16 cellular contexts compared by ENCODE assay signal in genomic region chr4:71188951-71189350, GRCh38.
DNase-seq lines count a peak whose midpoint lies in the region; ATAC-seq and TF ChIP-seq lines count a peak whose summit lies in the region.
"Had no signal": no experiment of that assay in that cellular context is flagged by ENCODE, and none has a peak within 500 bp of the region (broad histone marks: within the 10 kb centered on the region; RNA-seq: fewer than 3 reads in every experiment).

No MANE protein-coding gene starts in this region.

- H3K36me3 ChIP-seq in right atrium auricular region (no peaks in the 10 kb centered on the region), breast epithelium (no peaks in the 10 kb centered on the region)

- H3K27me3 ChIP-seq in right atrium auricular region (no peaks in the 10 kb centered on the region), breast epithelium (peaks cover 0 to 3% of the 10 kb centered on the region in 2 donors)

- H3K27ac Mint-ChIP-seq in central memory CD8-positive, alpha-beta T cell (ENCODE audit: low read depth): peak overlapping the region; percentile 82
- H3K27ac Mint-ChIP-seq in natural killer cell: peak overlapping the region; percentile 88 to 95
- H3K27ac Mint-ChIP-seq: activated B cell treated with CpG ODN at 0.5 μM for 24 hours, nephron progenitor cell had no signal

- peaks cover 0 to 4% of the 10 kb centered on the region in 2 donors for H3K4me1 ChIP-seq in right atrium auricular region
- H3K4me1 ChIP-seq in breast epithelium: no peaks in the 10 kb centered on the region

- intact Hi-C loops in Right ventricle myocardium inferior (cut with DNase I) (no loop called here), natural killer cell (cut with micrococcal nuclease) (loop anchor here (5.0 to 10.0 kb wide), 3 partner anchors 33 to 354 kb away; partner anchors contain the start of gene GRSF1), breast epithelium (cut with DNase I; ENCODE audit: low total_unique reads) (no loop called here)

- DNase-seq in right atrium auricular region (ENCODE audit: low spot score) (no peak), Right ventricle myocardium inferior (ENCODE audit: missing footprints) (no peak), natural killer cell (no peak), breast epithelium (ENCODE audit: low spot score in 2 of 2) (no peak), NCI-H1105 (lab: John Stamatoyannopoulos, UW) (no peak)
- DNase-seq in central memory CD8-positive, alpha-beta T cell (ENCODE audit: low spot score in 2 of 2): no peak
- DNase-seq: activated B cell treated with CpG ODN at 0.5 μM for 24 hours; activated gamma-delta T cell; C1 segment of cervical spinal cord; central memory CD4-positive, alpha-beta T cell; GDM1; KG1; NCI-H1930 had no signal

- peak overlapping the region; percentile 54 to 71 for H3K4me3 ChIP-seq in right atrium auricular region
- no peak overlapping the region for H3K4me3 ChIP-seq in breast epithelium

- H3K27ac ChIP-seq in right atrium auricular region: peak overlapping the region in 1 of 2 donors; percentile 81
- no peak overlapping the region for H3K27ac ChIP-seq in breast epithelium

- H3K9me3 ChIP-seq in right atrium auricular region: no peaks in the 10 kb centered on the region
- H3K9me3 ChIP-seq in breast epithelium: no peaks in the 10 kb centered on the region

- no peak for TF ChIP-seq POLR2A in breast epithelium (IDR thresholded peaks at IDR 0.05)

- H3K36me3 Mint-ChIP-seq in central memory CD8-positive, alpha-beta T cell (ENCODE audit: insufficient read depth): no peaks in the 10 kb centered on the region
- H3K36me3 Mint-ChIP-seq in natural killer cell: no peaks in the 10 kb centered on the region

- peak overlapping the region; percentile 91 for H3K4me3 Mint-ChIP-seq in central memory CD8-positive, alpha-beta T cell
- H3K4me3 Mint-ChIP-seq in natural killer cell: peak overlapping the region; percentile 97

- ATAC-seq in Right ventricle myocardium inferior: no peak
- ATAC-seq in central memory CD8-positive, alpha-beta T cell (replicated peaks; ENCODE audit: extremely low read depth, poor library complexity, severe bottlenecking): no peak
- no peak for ATAC-seq in natural killer cell
- no peak for ATAC-seq in HG03039 (IDR thresholded peaks at IDR 0.05; ENCODE audit: unreplicated experiment)
- ATAC-seq in HG02970 (IDR thresholded peaks at IDR 0.05; ENCODE audit: low FRiP score, unreplicated experiment): no peak

- H3K27me3 Mint-ChIP-seq in central memory CD8-positive, alpha-beta T cell: no peaks in the 10 kb centered on the region
- H3K27me3 Mint-ChIP-seq in natural killer cell (ENCODE audit: low read depth in 2 of 2): no peaks in the 10 kb centered on the region

- H3K4me1 Mint-ChIP-seq in central memory CD8-positive, alpha-beta T cell: peaks cover 40% of the 10 kb centered on the region
- H3K4me1 Mint-ChIP-seq in natural killer cell: peaks cover 50 to 53% of the 10 kb centered on the region in 2 donors

- no peaks in the 10 kb centered on the region for H3K9me3 Mint-ChIP-seq in central memory CD8-positive, alpha-beta T cell
- no peaks in the 10 kb centered on the region for H3K9me3 Mint-ChIP-seq in natural killer cell
- H3K9me3 Mint-ChIP-seq: activated B cell treated with CpG ODN at 0.5 μM for 24 hours, nephron progenitor cell had no signal

- no peak for TF ChIP-seq CTCF in right atrium auricular region (IDR thresholded peaks at IDR 0.05)
- TF ChIP-seq CTCF in natural killer cell (IDR thresholded peaks at IDR 0.05): no peak
- TF ChIP-seq CTCF in breast epithelium (IDR thresholded peaks at IDR 0.05): no peak

Comparison
In these comparisons a context has a peak if more than half of its experiments do, and no peak if none do; other contexts are left out.
1. H3K4me3 ChIP-seq: peak in right atrium auricular region (2 of 2); none in breast epithelium (0 of 3).